ENCODE assay signal across 24 cellular contexts in genomic region chr10:32851301-32851700, GRCh38.
"Had no signal": no experiment of that assay in that cellular context is flagged by ENCODE, and none has a peak within 500 bp of the region (broad histone marks: within the 10 kb centered on the region; RNA-seq: fewer than 3 reads in every experiment).

No MANE protein-coding gene starts in this region.

- H3K27ac ChIP-seq: HL-60, KMS-11, SJSA1, SK-N-MC had no signal

- H3K27me3 Mint-ChIP-seq: IgD-negative memory B cell had no signal

- DNase-seq: Kasumi-1, MM.1S, NCI-H1092 treated with DMSO at 0.1 percent for 48 hours, NCI-H1436, NCI-H187 treated with DMSO at 0.1 percent for 48 hours, NCI-H2029 treated with DMSO at 0.1 percent for 48 hours, NCI-H2171, NCI-H226, NCI-H446, NCI-H510A, NCI-H524 treated with DMSO at 0.1 percent for 48 hours, NCI-H69, NCI-H774, Right ventricle myocardium superior, RPMI8226, SIG-M5 had no signal

- H3K27me3 ChIP-seq: SJSA1 had no signal

- H3K9me3 ChIP-seq: SJSA1 had no signal

- H3K9me3 Mint-ChIP-seq: IgD-negative memory B cell had no signal

- FAIRE-seq: HTR-8/SVneo, K562, RCC 7860 had no signal

- H3K9ac ChIP-seq: KMS-11 had no signal

- H3K27ac Mint-ChIP-seq: IgD-negative memory B cell had no signal

- H3K4me3 ChIP-seq: K562, SJSA1, SK-N-MC had no signal

- H3K4me3 Mint-ChIP-seq: IgD-negative memory B cell had no signal

- H3K4me1 ChIP-seq: SJSA1 had no signal

- H3K36me3 ChIP-seq: SJSA1 had no signal

- H3K36me3 Mint-ChIP-seq: IgD-negative memory B cell had no signal
